In the genomic region with DNA sequence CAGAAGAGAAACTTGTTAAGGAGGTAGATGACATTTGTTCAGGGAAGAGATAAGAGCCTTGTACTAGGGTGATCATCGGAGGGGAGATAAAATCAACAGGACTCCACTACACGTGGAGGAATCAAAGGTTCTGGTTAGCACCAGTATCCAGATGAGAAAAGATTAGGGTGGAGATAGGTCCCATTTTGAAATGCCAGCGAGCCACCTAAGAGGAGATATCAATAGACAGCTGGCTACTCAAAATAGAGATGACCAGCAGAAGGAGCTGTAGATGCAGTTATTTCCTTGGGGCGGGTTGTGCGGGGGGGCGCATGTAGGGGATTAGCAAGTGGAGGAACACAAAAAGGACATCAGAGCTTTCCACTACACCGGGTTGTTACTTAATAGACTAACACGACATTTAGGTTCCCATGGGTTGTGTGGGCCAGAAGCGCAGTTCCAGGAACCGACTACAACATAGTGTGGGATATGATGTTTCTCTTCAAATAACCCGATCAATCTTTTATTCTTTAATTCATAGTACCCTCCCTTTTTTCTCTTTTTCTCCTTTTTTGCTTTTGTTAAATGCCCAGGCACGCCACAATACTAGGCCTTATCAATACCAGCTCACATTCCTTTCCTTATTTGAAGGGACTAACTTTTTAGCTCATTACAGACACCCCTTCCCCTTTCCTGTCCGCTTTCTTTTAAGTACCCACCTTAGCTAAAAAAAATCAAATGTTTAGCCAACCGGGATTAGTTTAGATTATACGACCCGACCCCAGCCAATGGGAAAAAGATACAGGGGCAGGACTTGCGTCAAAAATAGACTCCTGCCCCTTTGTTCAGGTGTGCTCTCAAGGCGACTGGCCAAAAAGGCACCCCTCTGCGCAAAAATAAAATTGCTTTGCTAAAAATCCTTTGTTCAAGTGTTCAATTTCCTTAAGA, we compare ENCODE assay signal across 1 cellular context.
TF ChIP-seq lines count a peak whose summit lies in the region.

No MANE protein-coding gene starts in this region.

TF ChIP-seq in A549, 52 proteins besides CTCF, POLR2A, EP300 and RAD21 (continued from another document):
- TF ChIP-seq REST (IDR thresholded peaks at IDR 0.05) (no peak), CHD4 (IDR thresholded peaks at IDR 0.05; ENCODE audit: borderline replicate concordance) (no peak), EHMT2 (IDR thresholded peaks at IDR 0.05; ENCODE audit: low read depth) (no peak), RARB (CRISPR knock-in tag; IDR thresholded peaks at IDR 0.05) (no peak), ZC3H11A (IDR thresholded peaks at IDR 0.05) (no peak), CHD2 (IDR thresholded peaks at IDR 0.05; ENCODE audit: low read length, partially characterized antibody) (no peak), FOSL2 (IDR thresholded peaks at IDR 0.05) (no peak), FOSL2 (CRISPR knock-in tag; IDR thresholded peaks at IDR 0.05) (no peak), ZFP36 (IDR thresholded peaks at IDR 0.05; ENCODE audit: borderline replicate concordance, partially characterized antibody) (no peak), HOXA7 (CRISPR knock-in tag; IDR thresholded peaks at IDR 0.05) (0 out of 2 replicates have a peak, but pooled peaks have one; percentile 49)
- TF ChIP-seq, protein P1, sequence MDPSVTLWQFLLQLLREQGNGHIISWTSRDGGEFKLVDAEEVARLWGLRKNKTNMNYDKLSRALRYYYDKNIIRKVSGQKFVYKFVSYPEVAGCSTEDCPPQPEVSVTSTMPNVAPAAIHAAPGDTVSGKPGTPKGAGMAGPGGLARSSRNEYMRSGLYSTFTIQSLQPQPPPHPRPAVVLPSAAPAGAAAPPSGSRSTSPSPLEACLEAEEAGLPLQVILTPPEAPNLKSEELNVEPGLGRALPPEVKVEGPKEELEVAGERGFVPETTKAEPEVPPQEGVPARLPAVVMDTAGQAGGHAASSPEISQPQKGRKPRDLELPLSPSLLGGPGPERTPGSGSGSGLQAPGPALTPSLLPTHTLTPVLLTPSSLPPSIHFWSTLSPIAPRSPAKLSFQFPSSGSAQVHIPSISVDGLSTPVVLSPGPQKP (IDR thresholded peaks at IDR 0.05; ENCODE audit: low read depth, low read length), result no peak
